ENCODE assay signal across 27 cellular contexts in the genomic region with DNA sequence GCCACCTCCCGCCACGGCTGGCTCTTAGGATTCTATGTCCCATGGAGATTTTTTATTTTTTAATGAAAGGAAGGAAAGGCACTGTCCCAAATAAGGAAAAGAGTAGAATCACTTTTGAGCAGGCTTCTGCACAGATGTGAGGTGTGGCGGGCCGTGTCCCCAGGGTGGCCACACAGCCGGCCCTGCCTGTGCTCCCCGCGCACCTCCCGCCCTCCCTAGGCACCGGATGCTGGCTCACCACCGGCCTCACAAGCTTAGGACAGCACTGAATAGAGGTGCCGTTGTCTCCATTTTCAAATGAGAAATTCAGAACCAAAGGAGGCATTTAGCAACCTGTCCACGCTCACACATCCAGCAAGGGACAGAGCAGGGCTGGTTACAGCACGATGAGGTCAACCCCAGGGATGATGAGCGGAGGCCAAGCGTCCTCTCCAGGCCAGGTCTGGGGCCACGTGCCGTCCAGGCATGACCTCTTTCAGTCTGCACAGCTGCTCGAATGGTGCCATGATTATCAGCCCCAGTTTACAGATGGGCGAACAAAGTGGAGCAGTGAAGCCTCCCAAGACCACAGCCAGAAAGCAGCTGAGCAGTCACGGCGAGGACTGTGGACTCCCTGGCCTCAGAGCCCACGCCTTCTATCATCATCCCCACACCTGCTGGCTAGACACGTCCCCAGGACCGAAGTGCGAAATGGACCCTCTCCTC. TPM values are rescaled to one million over a fixed set of nuclear protein-coding genes. Genes with fewer than 3 reads are reported as not detected.
DNase-seq lines count a peak whose midpoint lies in the region; ATAC-seq, FAIRE-seq and TF ChIP-seq lines count a peak whose summit lies in the region.
"Had no signal": no experiment of that assay in that cellular context is flagged by ENCODE, and none has a peak within 500 bp of the region (broad histone marks: within the 10 kb centered on the region; RNA-seq: fewer than 3 reads in every experiment).

No MANE protein-coding gene starts in this region.

- H3K9ac ChIP-seq in HepG2 (ENCODE audit: insufficient read depth, low read depth, low read length) = no peak overlapping the region
- H3K9ac ChIP-seq: SK-N-SH had no signal

- H3K27me3 ChIP-seq in HepG2 (ENCODE audit: control insufficient read depth in 1 of 2, insufficient read depth in 2 of 2, low read length in 2 of 2) = peaks cover 1 to 16% of the 10 kb centered on the region in 2 experiments; a peak in 2 of 5 replicates

- H2AFZ ChIP-seq in HepG2 (ENCODE audit: low read length) = no peak overlapping the region

- TF ChIP-seq RAD21 in A549 (conservative IDR thresholded peaks at IDR 0.05 in 1 of 2, IDR thresholded peaks at IDR 0.05 in 1 of 2) = no peak
- no peak for TF ChIP-seq RAD21 in HepG2 (CRISPR knock-in tag; IDR thresholded peaks at IDR 0.05)

- TF ChIP-seq EP300 in A549 (IDR thresholded peaks at IDR 0.05) = no peak
- TF ChIP-seq EP300 in HepG2 (IDR thresholded peaks at IDR 0.05; ENCODE audit: low read depth in 2 of 2, low read length in 2 of 2) = no peak
- no peak for TF ChIP-seq EP300 in HepG2 (CRISPR knock-in tag; IDR thresholded peaks at IDR 0.05; ENCODE audit: borderline replicate concordance)

- H3K79me2 ChIP-seq in HepG2 (ENCODE audit: insufficient read depth, low read length) = no peaks in the 10 kb centered on the region

- no TSS peak for BruUV-seq in HepG2 (replicated peaks; lab: Mats Ljungman, UMichigan)

- no peak for DNase-seq in A549 (ENCODE audit: low read depth in 1 of 2, low spot score in 1 of 2)
- DNase-seq in coronary artery (ENCODE audit: low spot score) = peak; percentile 53
- DNase-seq in HepG2 (ENCODE audit: low spot score) = no peak
- peak; percentile 56 for DNase-seq in posterior vena cava (ENCODE audit: low spot score)
- DNase-seq: AML-193, Calu3, DMS79 treated with DMSO at 0.1 percent for 48 hours, GF-D8, GOT3, HCEC 1CT, Kasumi-1, NCI-H1105, NCI-H146, NCI-H1930, NCI-H446, NCI-H524 treated with DMSO at 0.1 percent for 48 hours, NCI-H774, SK-N-SH had no signal

- POLR2A ChIA-PET in A549 (lab: Yijun Ruan, JAX) = no interaction called here
- POLR2A ChIA-PET in HepG2 (lab: Yijun Ruan, JAX) = no interaction called here

- no peaks in the 10 kb centered on the region for H3K4me1 ChIP-seq in A549
- no peaks in the 10 kb centered on the region for H3K4me1 ChIP-seq in HepG2 (ENCODE audit: insufficient read depth, low read length)

- no peak overlapping the region for H3K27ac ChIP-seq in A549
- H3K27ac ChIP-seq in coronary artery = no peak overlapping the region
- no peak overlapping the region for H3K27ac ChIP-seq in HepG2 (ENCODE audit: extremely low read length, insufficient read depth, low read length)
- H3K27ac ChIP-seq: C4-2B had no signal

- WGBS in A549 (ENCODE audit: missing lambda C conversion rate) = 41% methylated on average over 25 of the region's 25 CpGs
- WGBS in HepG2 (ENCODE audit: low lambda C conversion rate) = 45% methylated on average over 23 of the region's 25 CpGs

- FAIRE-seq in A549 (lab: Jason Lieb, UNC) = no peak
- no peak for FAIRE-seq in HepG2 (lab: Jason Lieb, UNC)
- FAIRE-seq: A204.1, GM12891, K562 had no signal

- no peak for TF ChIP-seq CTCF in A549 (IDR thresholded peaks at IDR 0.05)
- no peak for TF ChIP-seq CTCF in coronary artery (IDR thresholded peaks at IDR 0.05)
- TF ChIP-seq CTCF in HepG2 (CRISPR knock-in tag; IDR thresholded peaks at IDR 0.05) = no peak

- H3K9me3 ChIP-seq in A549 (peaks cover 15% of the 10 kb centered on the region), HepG2 (ENCODE audit: low read length) (peaks cover 7% of the 10 kb centered on the region)
- H3K9me3 ChIP-seq: SK-N-SH had no signal

- no peaks in the 10 kb centered on the region for H3K36me3 ChIP-seq in HepG2 (replicated peaks in 1 of 2; ENCODE audit: control insufficient read depth in 1 of 2, insufficient read depth in 2 of 2, low read length in 2 of 2)

- ATAC-seq in A549 = peak; percentile 25 to 40; a peak in 3 of 6 replicates
- ATAC-seq in HepG2 = peak; percentile 26; the same call in 2 of the 3 replicates
- ATAC-seq in HG03045 (IDR thresholded peaks at IDR 0.05; ENCODE audit: unreplicated experiment) = no peak
- no peak for ATAC-seq in GM19463 (IDR thresholded peaks at IDR 0.05; ENCODE audit: unreplicated experiment)
- ATAC-seq in HG03039 (IDR thresholded peaks at IDR 0.05; ENCODE audit: unreplicated experiment) = no peak
- ATAC-seq: K562 had no signal

- intact Hi-C loops in HepG2 (cut with micrococcal nuclease; ENCODE audit: unreplicated experiment) (no loop called here), posterior vena cava (cut with DNase I) (no loop called here)

- TF ChIP-seq POLR2A in A549 (IDR thresholded peaks at IDR 0.05; ENCODE audit: low read length) (no peak), HepG2 (IDR thresholded peaks at IDR 0.05; ENCODE audit: insufficient read depth in 1 of 2, low read depth in 2 of 2, low read length in 2 of 2) (no peak)

- in situ Hi-C loops in HepG2 (cut with HindIII; ENCODE audit: extremely low pct_ligation_motif_present, low pct_unique_long_range_greater_than_20kb) = no loop called here

- H3K4me3 ChIP-seq in A549 (no peak overlapping the region), coronary artery (no peak overlapping the region), HepG2 (replicated peaks in 1 of 3; ENCODE audit: insufficient read depth in 1 of 3, low read depth in 2 of 3, low read length in 3 of 3) (no peak overlapping the region)
- H3K4me3 ChIP-seq: K562 had no signal

- no peaks in the 10 kb centered on the region for H4K20me1 ChIP-seq in HepG2 (ENCODE audit: insufficient read depth, low read length)

- CTCF ChIA-PET in A549 (lab: Yijun Ruan, JAX) (no interaction called here), HepG2 (lab: Yijun Ruan, JAX; ENCODE audit: low intra/inter-chr PET ratio, low total read pairs) (no interaction called here)

- H3K4me2 ChIP-seq in A549 (no peak overlapping the region), HepG2 (ENCODE audit: low read depth, low read length) (no peak overlapping the region)
- H3K4me2 ChIP-seq: SK-N-SH had no signal

TF ChIP-seq in A549, 52 proteins besides CTCF, POLR2A, EP300 and RAD21 (continues in another document):
- TF ChIP-seq EHMT2 (IDR thresholded peaks at IDR 0.05; ENCODE audit: low read depth) (no peak), HOXB13 (CRISPR knock-in tag; IDR thresholded peaks at IDR 0.05; ENCODE audit: low read depth) (no peak), HDAC2 (IDR thresholded peaks at IDR 0.05) (no peak), HOXB5 (CRISPR knock-in tag; IDR thresholded peaks at IDR 0.05) (no peak), TFCP2L1 (CRISPR knock-in tag; IDR thresholded peaks at IDR 0.05) (no peak)
- TF ChIP-seq, protein P1, sequence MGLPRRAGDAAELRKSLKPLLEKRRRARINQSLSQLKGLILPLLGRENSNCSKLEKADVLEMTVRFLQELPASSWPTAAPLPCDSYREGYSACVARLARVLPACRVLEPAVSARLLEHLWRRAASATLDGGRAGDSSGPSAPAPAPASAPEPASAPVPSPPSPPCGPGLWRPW (IDR thresholded peaks at IDR 0.05) = no peak
- TF ChIP-seq, protein P2, sequence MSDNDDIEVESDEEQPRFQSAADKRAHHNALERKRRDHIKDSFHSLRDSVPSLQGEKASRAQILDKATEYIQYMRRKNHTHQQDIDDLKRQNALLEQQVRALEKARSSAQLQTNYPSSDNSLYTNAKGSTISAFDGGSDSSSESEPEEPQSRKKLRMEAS (IDR thresholded peaks at IDR 0.05) = no peak

TF ChIP-seq in HepG2, 621 proteins besides CTCF, POLR2A, EP300 and RAD21 (continues in another document):
- TF ChIP-seq, protein P3, sequence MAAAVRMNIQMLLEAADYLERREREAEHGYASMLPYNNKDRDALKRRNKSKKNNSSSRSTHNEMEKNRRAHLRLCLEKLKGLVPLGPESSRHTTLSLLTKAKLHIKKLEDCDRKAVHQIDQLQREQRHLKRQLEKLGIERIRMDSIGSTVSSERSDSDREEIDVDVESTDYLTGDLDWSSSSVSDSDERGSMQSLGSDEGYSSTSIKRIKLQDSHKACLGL (CRISPR knock-in tag; IDR thresholded peaks at IDR 0.05) = no peak
- no peak for TF ChIP-seq SALL2 (CRISPR knock-in tag; IDR thresholded peaks at IDR 0.05)

RNA-seq across cellular contexts. Expression of a gene that starts 20.7 kb away (rescaled TPM):
- polyA plus RNA-seq in A549 (2011; rRNA removed) (not detected in 2 replicates), A549 (2017; fragmentation: RNase III; extraction: RNeasy Plus Mini Kit Qiagen cat#74134 plus additional on column Dnase treatment) (not detected in 3 replicates), HepG2 (2011; rRNA removed) (not detected in 2 replicates)
- not detected in 2 replicates for polyA plus RNA-seq in A549 (2012; cell fraction: cytosol; rRNA removed)
- polyA plus RNA-seq in A549 (2012; cell fraction: nucleus; rRNA removed) = not detected in 2 replicates
- polyA minus RNA-seq in A549 (2011; rRNA and poly(A)+ RNA removed) = not detected in 2 replicates
- total RNA-seq in HepG2 (2016; rRNA removed; fragmentation: Illumina TruSeq; extraction: Trizol) (not detected in 2 replicates), posterior vena cava (not detected)
- not detected in 2 replicates for total RNA-seq in HepG2 (2016; cell fraction: cytosol; rRNA removed; fragmentation: Illumina TruSeq; extraction: Trizol; ENCODE audit: low read depth)
- total RNA-seq in HepG2 (2016; cell fraction: insoluble cytoplasmic fraction; rRNA removed; fragmentation: Illumina TruSeq; extraction: Trizol) = not detected in 2 replicates
- not detected in 2 replicates for total RNA-seq in HepG2 (2016; cell fraction: membrane; rRNA removed; fragmentation: Illumina TruSeq; extraction: Trizol)
- total RNA-seq in HepG2 (2016; cell fraction: nucleus; rRNA removed; fragmentation: Illumina TruSeq; extraction: Trizol) = not detected in 2 replicates
- polyA plus RNA-seq in HepG2 (2011; cell fraction: cytosol; rRNA removed) = not detected in 2 replicates
- not detected in 2 replicates for polyA plus RNA-seq in HepG2 (2011; cell fraction: nucleus; rRNA removed)
- not detected in 2 replicates for polyA plus RNA-seq in HepG2 (2012)
- polyA plus RNA-seq in HepG2 (2016; cell fraction: cytosol; fragmentation: Illumina TruSeq; extraction: Trizol; ENCODE audit: low read depth) = not detected in 2 replicates
- polyA plus RNA-seq in HepG2 (2016; cell fraction: insoluble cytoplasmic fraction; fragmentation: Illumina TruSeq; extraction: Trizol; ENCODE audit: low read depth) = not detected in 2 replicates
- polyA plus RNA-seq in HepG2 (2016; cell fraction: membrane; fragmentation: Illumina TruSeq; extraction: Trizol; ENCODE audit: low read depth) = not detected in 2 replicates
- polyA plus RNA-seq in HepG2 (2016; cell fraction: nucleus; fragmentation: Illumina TruSeq; extraction: Trizol; ENCODE audit: insufficient read depth, low read depth) = not detected in 2 replicates
- polyA minus RNA-seq in HepG2 (2011; rRNA and poly(A)+ RNA removed; ENCODE audit: low replicate concordance) = not detected in 2 replicates
- not detected in 2 replicates for polyA minus RNA-seq in HepG2 (2011; cell fraction: cytosol; rRNA and poly(A)+ RNA removed)
- polyA minus RNA-seq in HepG2 (2011; cell fraction: nucleus; rRNA and poly(A)+ RNA removed) = not detected in 2 replicates
- total RNA-seq: Calu3, HT-29, K562, M059J had no signal
- polyA plus RNA-seq: K562, SK-N-SH had no signal

Comparison
In these comparisons a context has a peak if more than half of its experiments do, and no peak if none do; other contexts are left out.
1. ATAC-seq: peak in A549 (2 of 2) and HepG2 (single experiment); none in HG03045 (single experiment), GM19463 (single experiment) and HG03039 (single experiment).
2. DNase-seq: peak in coronary artery (single experiment) and posterior vena cava (single experiment); none in A549 (0 of 2) and HepG2 (single experiment).